ENCODE assay signal across 19 cellular contexts in genomic region chrX:153684447-153685178, GRCh38. TPM values are rescaled to one million over a fixed set of nuclear protein-coding genes. Genes with fewer than 3 reads are reported as not detected.
DNase-seq lines count a peak whose midpoint lies in the region; ATAC-seq and TF ChIP-seq lines count a peak whose summit lies in the region.
"Had no signal": no experiment of that assay in that cellular context is flagged by ENCODE, and none has a peak within 500 bp of the region (broad histone marks: within the 10 kb centered on the region; RNA-seq: fewer than 3 reads in every experiment).

No MANE protein-coding gene starts in this region.

- H3K4me3 ChIP-seq in iPS-18c (ENCODE audit: insufficient read depth, low read depth, low read length) (peak overlapping the region; percentile 20; the same call in 1 of the 2 replicates), spleen (no peak overlapping the region), mesenchymal stem cell (ENCODE audit: insufficient read depth in 1 of 2, low read depth in 1 of 2, low read length in 2 of 2) (no peak overlapping the region)
- H3K4me3 ChIP-seq: dorsolateral prefrontal cortex had no signal

- H3K27me3 ChIP-seq in spleen (replicated peaks in 1 of 7) (peaks cover 0 to 51% (median 6%) of the 10 kb centered on the region in 7 donors), mesenchymal stem cell (ENCODE audit: control insufficient read depth in 1 of 2, insufficient read depth in 1 of 2, low read length in 2 of 2) (peaks cover 11 to 37% of the 10 kb centered on the region in 2 experiments)

- intact Hi-C loops in spleen (cut with DNase I; ENCODE audit: low total_unique reads), result no loop called here

- no peak overlapping the region for H2BK5ac ChIP-seq in mesenchymal stem cell (ENCODE audit: low read depth, low read length, poor library complexity, severe bottlenecking)

- peak; percentile 12 for DNase-seq in activated CD8-positive, alpha-beta memory T cell treated with anti-CD3 and anti-CD28 coated beads, Interleukin-2, amount 50 U/mL, for 4 hours
- DNase-seq in activated CD8-positive, alpha-beta memory T cell treated with anti-CD3 and anti-CD28 coated beads, Interleukin-2, amount 10 ng/mL, durations not matched to agents 7 days and 5 days, result no peak
- DNase-seq in spleen (peak; percentile 40), mesenchymal stem cell (no peak)
- DNase-seq: activated CD4-positive, alpha-beta T cell treated with anti-CD3 and anti-CD28 coated beads, Interleukin-2, amount 50 U/mL, for 4 hours; hypothalamus; NCI-H2081 treated with DMSO at 0.1 percent for 48 hours; Right ventricle myocardium superior; stimulated activated CD4-positive, alpha-beta T cell treated with anti-CD3 and anti-CD28 coated beads, Interleukin-12 subunit alpha, Interleukin-12 subunit beta, amount 100 ng/mL, for 4 hours; T-helper 9 cell had no signal

- H3K9ac ChIP-seq in mesenchymal stem cell (ENCODE audit: low read length), result no peak overlapping the region
- H3K9ac ChIP-seq: parathyroid adenoma had no signal

- H3K27ac ChIP-seq in spleen, result no peak overlapping the region
- H3K27ac ChIP-seq in mesenchymal stem cell (ENCODE audit: low read length, poor library complexity, severe bottlenecking), result no peak overlapping the region
- H3K27ac ChIP-seq: dorsolateral prefrontal cortex, parathyroid adenoma had no signal

- H3K9me3 Mint-ChIP-seq in activated CD8-positive, alpha-beta memory T cell treated with anti-CD3 and anti-CD28 coated beads, Interleukin-2, amount 10 ng/mL, durations not matched to agents 7 days and 5 days (ENCODE audit: low read depth), result no peaks in the 10 kb centered on the region
- H3K9me3 Mint-ChIP-seq: activated T-helper 17 cell treated with anti-CD3 and anti-CD28 coated beads, Interleukin-2, amount 50 U/mL, for 72 hours had no signal

- no peak for ATAC-seq in activated CD8-positive, alpha-beta memory T cell treated with anti-CD3 and anti-CD28 coated beads, Interleukin-2, amount 10 ng/mL, durations not matched to agents 7 days and 5 days
- no peak for ATAC-seq in GM21526 (IDR thresholded peaks at IDR 0.05; ENCODE audit: low FRiP score, unreplicated experiment)
- ATAC-seq: activated T-helper 17 cell treated with anti-CD3 and anti-CD28 coated beads, Interleukin-2, amount 50 U/mL, for 72 hours had no signal

- H2BK15ac ChIP-seq in mesenchymal stem cell (ENCODE audit: low read depth, poor library complexity, severe bottlenecking), result no peak overlapping the region

- no peak overlapping the region for H3K23ac ChIP-seq in mesenchymal stem cell (ENCODE audit: low read length in 2 of 2)

- no peak overlapping the region for H2BK120ac ChIP-seq in mesenchymal stem cell (ENCODE audit: low read depth, low read length)

- no peak overlapping the region for H4K8ac ChIP-seq in mesenchymal stem cell (ENCODE audit: low read length)

- H3K4me1 Mint-ChIP-seq in activated CD8-positive, alpha-beta memory T cell treated with anti-CD3 and anti-CD28 coated beads, Interleukin-2, amount 10 ng/mL, durations not matched to agents 7 days and 5 days, result no peaks in the 10 kb centered on the region
- H3K4me1 Mint-ChIP-seq: activated T-helper 17 cell treated with anti-CD3 and anti-CD28 coated beads, Interleukin-2, amount 50 U/mL, for 72 hours; CD4-positive, alpha-beta memory T cell had no signal

- no peak for TF ChIP-seq POLR2A in spleen (IDR thresholded peaks at IDR 0.05)

- H3K14ac ChIP-seq in mesenchymal stem cell (ENCODE audit: low read length in 2 of 2), result no peak overlapping the region

- TF ChIP-seq CTCF in spleen (IDR thresholded peaks at IDR 0.05 in 8 of 11, conservative IDR thresholded peaks at IDR 0.05 in 3 of 11), result no peak

- H3K18ac ChIP-seq in mesenchymal stem cell (ENCODE audit: low read depth in 1 of 2, low read length in 2 of 2), result no peak overlapping the region

- H3K79me1 ChIP-seq in mesenchymal stem cell (replicated peaks; ENCODE audit: low read length, poor library complexity, severe bottlenecking), result no peaks in the 10 kb centered on the region

- no peak overlapping the region for H4K91ac ChIP-seq in mesenchymal stem cell (ENCODE audit: low read length)

- no peak overlapping the region for H3K4ac ChIP-seq in mesenchymal stem cell (ENCODE audit: low read depth in 1 of 2, low read length in 2 of 2)

- H3K27ac Mint-ChIP-seq in activated CD8-positive, alpha-beta memory T cell treated with anti-CD3 and anti-CD28 coated beads, Interleukin-2, amount 10 ng/mL, durations not matched to agents 7 days and 5 days, result no peak overlapping the region
- H3K27ac Mint-ChIP-seq: activated T-helper 17 cell treated with anti-CD3 and anti-CD28 coated beads, Interleukin-2, amount 50 U/mL, for 72 hours; CD4-positive, alpha-beta memory T cell; memory B cell had no signal

- H3K36me3 ChIP-seq in spleen (no peaks in the 10 kb centered on the region), mesenchymal stem cell (ENCODE audit: control insufficient read depth in 1 of 2, insufficient read depth in 2 of 2, low read depth in 1 of 2, low read length in 2 of 2) (no peaks in the 10 kb centered on the region)

- WGBS in spleen, 5 donors, result 40 to 54% (median 49%) methylated on average over 12 to 22 of the region's 22 CpGs
- 42% methylated on average over 17 of the region's 22 CpGs for WGBS in mesenchymal stem cell

- H3K9me3 ChIP-seq in iPS-18c (ENCODE audit: control insufficient read depth, insufficient read depth, low read length) (peaks cover 7% of the 10 kb centered on the region), spleen (peaks cover 0 to 4% (median 0%) of the 10 kb centered on the region in 8 donors), mesenchymal stem cell (ENCODE audit: control insufficient read depth, low read length) (peaks cover 5% of the 10 kb centered on the region)

- H3K4me1 ChIP-seq in spleen, result peaks cover 0 to 19% (median 2%) of the 10 kb centered on the region in 6 donors
- peaks cover 8% of the 10 kb centered on the region for H3K4me1 ChIP-seq in mesenchymal stem cell (ENCODE audit: control insufficient read depth, insufficient read depth, low read depth, low read length)
- H3K4me1 ChIP-seq: parathyroid adenoma had no signal

- no peak overlapping the region for H2AFZ ChIP-seq in mesenchymal stem cell (ENCODE audit: low read depth, low read length)
- H2AFZ ChIP-seq: parathyroid adenoma had no signal

- CTCF ChIA-PET in activated CD8-positive, alpha-beta memory T cell treated with anti-CD3 and anti-CD28 coated beads, Interleukin-2, amount 10 ng/mL, durations not matched to agents 7 days and 5 days (lab: Charles Lee), result interaction anchor here (0.7 to 2.8 kb wide), 5 partner anchors 13 to 145 kb away, joined by 3 to 8 read pairs (median 4); no protein-coding TSS in a partner anchor

- no peak overlapping the region for H3K4me2 ChIP-seq in mesenchymal stem cell (ENCODE audit: low read length, poor library complexity, severe bottlenecking)

- no peak overlapping the region for H3K4me3 Mint-ChIP-seq in activated CD8-positive, alpha-beta memory T cell treated with anti-CD3 and anti-CD28 coated beads, Interleukin-2, amount 10 ng/mL, durations not matched to agents 7 days and 5 days
- H3K4me3 Mint-ChIP-seq: activated T-helper 17 cell treated with anti-CD3 and anti-CD28 coated beads, Interleukin-2, amount 50 U/mL, for 72 hours; CD4-positive, alpha-beta memory T cell; memory B cell had no signal

- no peaks in the 10 kb centered on the region for H3K36me3 Mint-ChIP-seq in activated CD8-positive, alpha-beta memory T cell treated with anti-CD3 and anti-CD28 coated beads, Interleukin-2, amount 10 ng/mL, durations not matched to agents 7 days and 5 days
- H3K36me3 Mint-ChIP-seq: CD4-positive, alpha-beta memory T cell; memory B cell had no signal

- no peak overlapping the region for H2AK5ac ChIP-seq in mesenchymal stem cell (ENCODE audit: low read length, severe bottlenecking)

- H2BK12ac ChIP-seq in mesenchymal stem cell (ENCODE audit: low read length in 2 of 2), result no peak overlapping the region

- peaks cover 16% of the 10 kb centered on the region for H3K27me3 Mint-ChIP-seq in activated CD8-positive, alpha-beta memory T cell treated with anti-CD3 and anti-CD28 coated beads, Interleukin-2, amount 10 ng/mL, durations not matched to agents 7 days and 5 days
- H3K27me3 Mint-ChIP-seq: activated T-helper 17 cell treated with anti-CD3 and anti-CD28 coated beads, Interleukin-2, amount 50 U/mL, for 72 hours had no signal

RNA-seq across cellular contexts. Expression of gene SLC6A8, which starts 3.1 kb away (rescaled TPM):
- total RNA-seq in activated CD8-positive, alpha-beta memory T cell treated with anti-CD3 and anti-CD28 coated beads, Interleukin-2, amount 10 ng/mL, durations not matched to agents 7 days and 5 days, result 1 to 10 TPM in 1 of 2 experiments, under 1 TPM in 1; 0.93 to 1.1 TPM
- 10 to 100 TPM in 5 of 7 donors, 1 to 10 TPM in 2; 6.7 to 72.9 (median 14.7) TPM for total RNA-seq in spleen
- polyA plus RNA-seq in spleen, result 1 to 10 TPM; 3.2 to 5.3 (median 3.2) TPM
- 26.1 TPM for polyA plus RNA-seq in mesenchymal stem cell (2013, experiment 1 of 2)
- polyA plus RNA-seq in mesenchymal stem cell (2013, experiment 2 of 2), result 26.0 TPM

RNA-seq across cellular contexts. Expression of gene PNCK, which starts 11.0 kb away (rescaled TPM):
- total RNA-seq in activated CD8-positive, alpha-beta memory T cell treated with anti-CD3 and anti-CD28 coated beads, Interleukin-2, amount 10 ng/mL, durations not matched to agents 7 days and 5 days, result not detected
- 1 to 10 TPM in 2 of 7 donors, under 1 TPM in 1, not detected in 4; 0.73 to 1.2 (median 1.0) TPM for total RNA-seq in spleen
- under 1 TPM; 0.18 to 0.35 (median 0.22) TPM for polyA plus RNA-seq in spleen
- polyA plus RNA-seq in mesenchymal stem cell (2013, experiment 1 of 2), result 0.10 TPM
- 0.03 TPM for polyA plus RNA-seq in mesenchymal stem cell (2013, experiment 2 of 2)
- total RNA-seq: CD4-positive, alpha-beta memory T cell; M059J had no signal
- polyA plus RNA-seq: CD4-positive, alpha-beta memory T cell; fibroblast of lung had no signal

RNA-seq across cellular contexts. Expression of gene DUSP9, which starts 37.6 kb away (rescaled TPM):
- under 1 TPM in 1 of 2 experiments, not detected in 1; 0.09 TPM for total RNA-seq in activated CD8-positive, alpha-beta memory T cell treated with anti-CD3 and anti-CD28 coated beads, Interleukin-2, amount 10 ng/mL, durations not matched to agents 7 days and 5 days
- under 1 TPM in 1 of 7 donors, not detected in 6; 0.17 TPM for total RNA-seq in spleen
- under 1 TPM in 1 of 3 donors, not detected in 2; 0.09 TPM for polyA plus RNA-seq in spleen
- polyA plus RNA-seq in mesenchymal stem cell (2013, experiment 1 of 2), result 0.03 TPM
- 0.01 TPM for polyA plus RNA-seq in mesenchymal stem cell (2013, experiment 2 of 2)
- total RNA-seq: CD4-positive, alpha-beta memory T cell; fibroblast of lung; Right ventricle myocardium superior had no signal
- polyA plus RNA-seq: CD4-positive, alpha-beta memory T cell; fibroblast of lung had no signal

RNA-seq across cellular contexts. Expression of gene BCAP31, which starts 39.6 kb away (rescaled TPM):
- 100 to 1,000 TPM; 137 to 148 TPM for total RNA-seq in activated CD8-positive, alpha-beta memory T cell treated with anti-CD3 and anti-CD28 coated beads, Interleukin-2, amount 10 ng/mL, durations not matched to agents 7 days and 5 days
- total RNA-seq in spleen, result 100 to 1,000 TPM; 132 to 173 (median 136) TPM
- polyA plus RNA-seq in spleen, result 100 to 1,000 TPM in 2 of 3 donors, 10 to 100 TPM in 1; 77.3 to 135 (median 108) TPM
- polyA plus RNA-seq in mesenchymal stem cell (2013, experiment 1 of 2), result 125 TPM
- 127 TPM for polyA plus RNA-seq in mesenchymal stem cell (2013, experiment 2 of 2)

RNA-seq across cellular contexts. Expression of gene ABCD1, which starts 40.0 kb away (rescaled TPM):
- total RNA-seq in activated CD8-positive, alpha-beta memory T cell treated with anti-CD3 and anti-CD28 coated beads, Interleukin-2, amount 10 ng/mL, durations not matched to agents 7 days and 5 days, result 10 to 100 TPM; 10.7 to 18.3 TPM
- total RNA-seq in spleen, result 10 to 100 TPM; 14.9 to 28.1 (median 23.2) TPM
- polyA plus RNA-seq in spleen, result 1 to 10 TPM; 5.1 to 9.7 (median 6.9) TPM
- polyA plus RNA-seq in mesenchymal stem cell (2013, experiment 1 of 2), result 15.8 TPM
- 15.4 TPM for polyA plus RNA-seq in mesenchymal stem cell (2013, experiment 2 of 2)

Comparison
In these comparisons a context has a peak if more than half of its experiments do, and no peak if none do; other contexts are left out.
1. DNase-seq: peak in activated CD8-positive, alpha-beta memory T cell treated with anti-CD3 and anti-CD28 coated beads, Interleukin-2, amount 50 U/mL, for 4 hours (single experiment) and spleen (single experiment); none in activated CD8-positive, alpha-beta memory T cell treated with anti-CD3 and anti-CD28 coated beads, Interleukin-2, amount 10 ng/mL, durations not matched to agents 7 days and 5 days (single experiment) and mesenchymal stem cell (single experiment).